Comparison of ENCODE assay signal across 1 cellular context in the genomic region with DNA sequence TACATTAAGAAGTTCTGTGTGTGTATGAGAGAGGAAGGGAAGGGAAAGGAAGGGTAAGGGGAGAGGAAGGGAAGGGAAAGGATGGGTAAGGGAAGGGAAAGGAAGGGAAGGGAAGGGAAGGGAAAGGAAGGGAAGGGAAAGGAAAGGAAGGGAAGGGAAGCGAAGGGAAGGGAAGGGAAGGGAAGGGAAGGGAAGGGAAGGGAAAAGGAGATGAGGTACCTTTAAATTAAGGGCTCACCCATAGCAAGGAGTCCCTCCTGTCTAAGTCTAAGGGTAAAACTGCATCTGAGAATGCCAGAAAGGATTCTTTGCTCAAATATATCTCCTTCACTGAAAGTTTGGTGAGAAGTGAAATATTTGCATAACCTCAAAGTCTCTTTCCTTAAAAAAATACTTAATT.
TF ChIP-seq lines count a peak whose summit lies in the region.

No MANE protein-coding gene starts in this region.

TF ChIP-seq in K562, 482 proteins besides CTCF, POLR2A, EP300 and RAD21 (continued from another document):
- TF ChIP-seq, protein P1, sequence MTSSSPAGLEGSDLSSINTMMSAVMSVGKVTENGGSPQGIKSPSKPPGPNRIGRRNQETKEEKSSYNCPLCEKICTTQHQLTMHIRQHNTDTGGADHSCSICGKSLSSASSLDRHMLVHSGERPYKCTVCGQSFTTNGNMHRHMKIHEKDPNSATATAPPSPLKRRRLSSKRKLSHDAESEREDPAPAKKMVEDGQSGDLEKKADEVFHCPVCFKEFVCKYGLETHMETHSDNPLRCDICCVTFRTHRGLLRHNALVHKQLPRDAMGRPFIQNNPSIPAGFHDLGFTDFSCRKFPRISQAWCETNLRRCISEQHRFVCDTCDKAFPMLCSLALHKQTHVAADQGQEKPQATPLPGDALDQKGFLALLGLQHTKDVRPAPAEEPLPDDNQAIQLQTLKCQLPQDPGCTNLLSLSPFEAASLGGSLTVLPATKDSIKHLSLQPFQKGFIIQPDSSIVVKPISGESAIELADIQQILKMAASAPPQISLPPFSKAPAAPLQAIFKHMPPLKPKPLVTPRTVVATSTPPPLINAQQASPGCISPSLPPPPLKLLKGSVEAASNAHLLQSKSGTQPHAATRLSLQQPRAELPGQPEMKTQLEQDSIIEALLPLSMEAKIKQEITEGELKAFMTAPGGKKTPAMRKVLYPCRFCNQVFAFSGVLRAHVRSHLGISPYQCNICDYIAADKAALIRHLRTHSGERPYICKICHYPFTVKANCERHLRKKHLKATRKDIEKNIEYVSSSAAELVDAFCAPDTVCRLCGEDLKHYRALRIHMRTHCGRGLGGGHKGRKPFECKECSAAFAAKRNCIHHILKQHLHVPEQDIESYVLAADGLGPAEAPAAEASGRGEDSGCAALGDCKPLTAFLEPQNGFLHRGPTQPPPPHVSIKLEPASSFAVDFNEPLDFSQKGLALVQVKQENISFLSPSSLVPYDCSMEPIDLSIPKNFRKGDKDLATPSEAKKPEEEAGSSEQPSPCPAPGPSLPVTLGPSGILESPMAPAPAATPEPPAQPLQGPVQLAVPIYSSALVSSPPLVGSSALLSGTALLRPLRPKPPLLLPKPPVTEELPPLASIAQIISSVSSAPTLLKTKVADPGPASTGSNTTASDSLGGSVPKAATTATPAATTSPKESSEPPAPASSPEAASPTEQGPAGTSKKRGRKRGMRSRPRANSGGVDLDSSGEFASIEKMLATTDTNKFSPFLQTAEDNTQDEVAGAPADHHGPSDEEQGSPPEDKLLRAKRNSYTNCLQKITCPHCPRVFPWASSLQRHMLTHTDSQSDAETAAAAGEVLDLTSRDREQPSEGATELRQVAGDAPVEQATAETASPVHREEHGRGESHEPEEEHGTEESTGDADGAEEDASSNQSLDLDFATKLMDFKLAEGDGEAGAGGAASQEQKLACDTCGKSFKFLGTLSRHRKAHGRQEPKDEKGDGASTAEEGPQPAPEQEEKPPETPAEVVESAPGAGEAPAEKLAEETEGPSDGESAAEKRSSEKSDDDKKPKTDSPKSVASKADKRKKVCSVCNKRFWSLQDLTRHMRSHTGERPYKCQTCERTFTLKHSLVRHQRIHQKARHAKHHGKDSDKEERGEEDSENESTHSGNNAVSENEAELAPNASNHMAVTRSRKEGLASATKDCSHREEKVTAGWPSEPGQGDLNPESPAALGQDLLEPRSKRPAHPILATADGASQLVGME (CRISPR knock-in tag; IDR thresholded peaks at IDR 0.05), result no peak
- TF ChIP-seq DNMT1 (IDR thresholded peaks at IDR 0.05) (no peak), ZEB2 (IDR thresholded peaks at IDR 0.05) (no peak), MCM5 (IDR thresholded peaks at IDR 0.05; ENCODE audit: low read depth) (no peak)
